ENCODE assay signal across 1 cellular context in genomic region chr1:66929999-66930822, GRCh38.
A peak's percentile ranks its signal among the peaks of the same experiment; 100 is the strongest.
TF ChIP-seq lines count a peak whose summit lies in the region.

No MANE protein-coding gene starts in this region.

TF ChIP-seq in HCT116, 20 proteins besides CTCF, POLR2A, EP300 and RAD21 (continued from another document):
- TF ChIP-seq SP1 (IDR thresholded peaks at IDR 0.05; ENCODE audit: low read depth) (peak; percentile 33; the same call in 1 of the 2 replicates), ZFX (IDR thresholded peaks at IDR 0.05) (peak; percentile 81), EGR1 (IDR thresholded peaks at IDR 0.05; ENCODE audit: low read depth) (peak; percentile 88), YY1 (IDR thresholded peaks at IDR 0.05; ENCODE audit: extremely low read depth, insufficient replicate concordance, low read depth, low read length) (peak; percentile 88), ATF3 (IDR thresholded peaks at IDR 0.05) (no peak), ZBTB33 (IDR thresholded peaks at IDR 0.05; ENCODE audit: extremely low read depth, insufficient replicate concordance, low read length) (no peak), POLR2AphosphoS5 (IDR thresholded peaks at IDR 0.05; ENCODE audit: low read depth, low read length) (peak; percentile 79), CEBPB (IDR thresholded peaks at IDR 0.05; ENCODE audit: low read depth) (no peak), SIN3A (IDR thresholded peaks at IDR 0.05; ENCODE audit: low read depth) (no peak), CBX3 (IDR thresholded peaks at IDR 0.05; ENCODE audit: low read depth) (0 out of 2 replicates have a peak, but pooled peaks have one; percentile 7), SRF (IDR thresholded peaks at IDR 0.05; ENCODE audit: low read depth) (no peak), JUND (IDR thresholded peaks at IDR 0.05) (no peak), TCF7L2 (IDR thresholded peaks at IDR 0.05; ENCODE audit: borderline replicate concordance, extremely low read depth, insufficient read depth, insufficient read length) (peak; percentile 35), EZH2phosphoT487 (IDR thresholded peaks at IDR 0.05; ENCODE audit: borderline replicate concordance) (no peak), MAX (IDR thresholded peaks at IDR 0.05) (peak; percentile 48; the same call in 1 of the 2 replicates), EZH2 (IDR thresholded peaks at IDR 0.05) (no peak)
